20 cellular contexts compared by ENCODE assay signal in genomic region chr16:14602443-14602963, GRCh38. TPM values are rescaled to one million over a fixed set of nuclear protein-coding genes. Genes with fewer than 3 reads are reported as not detected.
DNase-seq lines count a peak whose midpoint lies in the region; ATAC-seq, FAIRE-seq and TF ChIP-seq lines count a peak whose summit lies in the region.
"Had no signal": no experiment of that assay in that cellular context is flagged by ENCODE, and none has a peak within 500 bp of the region (broad histone marks: within the 10 kb centered on the region; RNA-seq: fewer than 3 reads in every experiment).

No MANE protein-coding gene starts in this region.

- no peak overlapping the region for H2AFZ ChIP-seq in H9 (ENCODE audit: low read length)

- H4K8ac ChIP-seq in H9 (replicated peaks; ENCODE audit: insufficient read length, low read depth, low read length): no peak overlapping the region

- H3K14ac ChIP-seq in H9 (ENCODE audit: insufficient read depth, low read length): no peak overlapping the region; the same call in 1 of the 2 replicates

- H3K79me2 ChIP-seq in H9 (ENCODE audit: insufficient read depth, low read length): no peaks in the 10 kb centered on the region

- H3K27ac Mint-ChIP-seq in activated T-cell treated with anti-CD3 and anti-CD28 coated beads, Interleukin-2, amount 50 U/mL, for 24 hours: peak overlapping the region; percentile 38
- H3K27ac Mint-ChIP-seq in activated T-cell treated with anti-CD3 and anti-CD28 coated beads, Interleukin-2, amount 50 U/mL, for 72 hours: no peak overlapping the region
- H3K27ac Mint-ChIP-seq in H9 (peak overlapping the region in 2 of 3 experiments; percentile 5 to 44; a peak in 3 of 7 replicates), immature natural killer cell (peak overlapping the region in 4 of 6 donors; percentile 21 to 59 (median 36))
- H3K27ac Mint-ChIP-seq in stimulated activated memory B cell treated with anti-CD40 and anti-IgM and Interleukin-4, amounts not matched to agents 10 μg/mL and 1 μg/mL and 100 μg/mL, for 72 hours: peak overlapping the region; percentile 11
- no peak overlapping the region for H3K27ac Mint-ChIP-seq in activated CD4-positive, alpha-beta memory T cell treated with anti-CD3 and anti-CD28 coated beads for 36 hours
- H3K27ac Mint-ChIP-seq: HFFc6 had no signal

- H3K27ac ChIP-seq in H9 (ENCODE audit: insufficient read length, low read depth, low read length): no peak overlapping the region
- H3K27ac ChIP-seq: SJCRH30 had no signal

- H3K9me3 Mint-ChIP-seq in activated T-cell treated with anti-CD3 and anti-CD28 coated beads, Interleukin-2, amount 50 U/mL, for 24 hours: no peaks in the 10 kb centered on the region
- no peaks in the 10 kb centered on the region for H3K9me3 Mint-ChIP-seq in activated T-cell treated with anti-CD3 and anti-CD28 coated beads, Interleukin-2, amount 50 U/mL, for 72 hours
- H3K9me3 Mint-ChIP-seq in H9 (no peaks in the 10 kb centered on the region), immature natural killer cell (no peaks in the 10 kb centered on the region)
- H3K9me3 Mint-ChIP-seq in stimulated activated memory B cell treated with anti-CD40 and anti-IgM and Interleukin-4, amounts not matched to agents 10 μg/mL and 1 μg/mL and 100 μg/mL, for 72 hours: no peaks in the 10 kb centered on the region
- no peaks in the 10 kb centered on the region for H3K9me3 Mint-ChIP-seq in activated CD4-positive, alpha-beta memory T cell treated with anti-CD3 and anti-CD28 coated beads for 36 hours
- H3K9me3 Mint-ChIP-seq: CD4-positive, CD25-positive, alpha-beta regulatory T cell; HFFc6 had no signal

- H3K23ac ChIP-seq in H9 (ENCODE audit: insufficient read length, low read depth, low read length): no peak overlapping the region

- no peaks in the 10 kb centered on the region for H3K27me3 Mint-ChIP-seq in activated T-cell treated with anti-CD3 and anti-CD28 coated beads, Interleukin-2, amount 50 U/mL, for 24 hours
- H3K27me3 Mint-ChIP-seq in activated T-cell treated with anti-CD3 and anti-CD28 coated beads, Interleukin-2, amount 50 U/mL, for 72 hours (ENCODE audit: low read depth): no peaks in the 10 kb centered on the region
- H3K27me3 Mint-ChIP-seq in H9 (ENCODE audit: low read depth) (no peaks in the 10 kb centered on the region), immature natural killer cell (ENCODE audit: low read depth in 3 of 3) (no peaks in the 10 kb centered on the region)
- H3K27me3 Mint-ChIP-seq in stimulated activated memory B cell treated with anti-CD40 and anti-IgM and Interleukin-4, amounts not matched to agents 10 μg/mL and 1 μg/mL and 100 μg/mL, for 72 hours: no peaks in the 10 kb centered on the region
- no peaks in the 10 kb centered on the region for H3K27me3 Mint-ChIP-seq in activated CD4-positive, alpha-beta memory T cell treated with anti-CD3 and anti-CD28 coated beads for 36 hours
- H3K27me3 Mint-ChIP-seq: CD4-positive, CD25-positive, alpha-beta regulatory T cell had no signal

- no peaks in the 10 kb centered on the region for H3K4me1 ChIP-seq in H9 (ENCODE audit: insufficient read depth, low read length)
- H3K4me1 ChIP-seq: SJCRH30 had no signal

- H2AK5ac ChIP-seq in H9 (ENCODE audit: insufficient read length, low read length): no peak overlapping the region

- no peak for FAIRE-seq in GM19239 (lab: Jason Lieb, UNC)
- FAIRE-seq: A204.1, GM12878, K562, RCC 7860 had no signal

- H2BK120ac ChIP-seq in H9 (ENCODE audit: low read depth, low read length, poor library complexity, severe bottlenecking): no peak overlapping the region

- no peak overlapping the region for H3K56ac ChIP-seq in H9 (ENCODE audit: insufficient read length, low read depth, low read length)

- intact Hi-C loops in activated CD4-positive, alpha-beta memory T cell treated with anti-CD3 and anti-CD28 coated beads for 36 hours (cut with micrococcal nuclease): loop anchor here (10.0 kb wide), 1 partner anchor 58 kb away; no protein-coding TSS in a partner anchor

- no peak overlapping the region for H4K5ac ChIP-seq in H9 (ENCODE audit: insufficient read length, low read depth, low read length)

- no peak overlapping the region for H3K4ac ChIP-seq in H9 (ENCODE audit: low read depth, low read length)

- no peaks in the 10 kb centered on the region for H4K20me1 ChIP-seq in H9 (ENCODE audit: control insufficient read depth, insufficient read depth, insufficient read length)

- ATAC-seq in activated T-cell treated with anti-CD3 and anti-CD28 coated beads, Interleukin-2, amount 50 U/mL, for 72 hours (replicated peaks in 1 of 2): no peak
- ATAC-seq in stimulated activated memory B cell treated with anti-CD40 and anti-IgM and Interleukin-4, amounts not matched to agents 10 μg/mL and 1 μg/mL and 100 μg/mL, for 72 hours: no peak
- ATAC-seq: GM12878, K562 had no signal

- H3K27me3 ChIP-seq in H9 (ENCODE audit: insufficient read depth, low read length): no peaks in the 10 kb centered on the region
- H3K27me3 ChIP-seq: SJCRH30 had no signal

- H3K23me2 ChIP-seq in H9 (ENCODE audit: insufficient read length, low read depth, low read length, poor library complexity, severe bottlenecking): no peaks in the 10 kb centered on the region

- H4K91ac ChIP-seq in H9 (ENCODE audit: insufficient read length, low read depth, low read length): no peak overlapping the region

- H3K9me3 ChIP-seq in H9 (ENCODE audit: control insufficient read depth, low read depth, low read length): no peaks in the 10 kb centered on the region
- H3K9me3 ChIP-seq: SJCRH30 had no signal

- no peak overlapping the region for H3K4me2 ChIP-seq in H9 (ENCODE audit: insufficient read depth, insufficient read length, low read length)

- no peak for DNase-seq in activated T-cell treated with anti-CD3 and anti-CD28 coated beads, Interleukin-2, amount 50 U/mL, for 24 hours
- DNase-seq in activated T-cell treated with anti-CD3 and anti-CD28 coated beads, Interleukin-2, amount 50 U/mL, for 72 hours: no peak
- DNase-seq in H9 (no peak), immature natural killer cell (no peak), GM19239 (ENCODE audit: insufficient read length, low spot score) (no peak)
- DNase-seq in activated CD4-positive, alpha-beta memory T cell treated with anti-CD3 and anti-CD28 coated beads for 36 hours: no peak
- DNase-seq: CD4-positive, CD25-positive, alpha-beta regulatory T cell; DMS79 treated with DMSO at 0.1 percent for 48 hours; H7; HFFc6; NCI-H1092; NCI-H1436; NCI-H187 treated with DMSO at 0.1 percent for 48 hours; NCI-H2107; SJCRH30 had no signal

- H2BK15ac ChIP-seq in H9 (ENCODE audit: low read depth, low read length): no peak overlapping the region

- CTCF ChIA-PET in activated CD4-positive, alpha-beta memory T cell treated with anti-CD3 and anti-CD28 coated beads for 36 hours (lab: Charles Lee): interaction anchor here (0.8 kb wide), 1 partner anchor 57 kb away, joined by 3 read pairs; no protein-coding TSS in a partner anchor

- POLR2A ChIA-PET in activated CD4-positive, alpha-beta memory T cell treated with anti-CD3 and anti-CD28 coated beads for 36 hours (lab: Charles Lee): no interaction called here

- no peak overlapping the region for H3K4me3 Mint-ChIP-seq in activated T-cell treated with anti-CD3 and anti-CD28 coated beads, Interleukin-2, amount 50 U/mL, for 24 hours
- no peak overlapping the region for H3K4me3 Mint-ChIP-seq in activated T-cell treated with anti-CD3 and anti-CD28 coated beads, Interleukin-2, amount 50 U/mL, for 72 hours
- H3K4me3 Mint-ChIP-seq in H9: no peak overlapping the region
- H3K4me3 Mint-ChIP-seq in immature natural killer cell: no peak overlapping the region
- peak overlapping the region; percentile 1 for H3K4me3 Mint-ChIP-seq in stimulated activated memory B cell treated with anti-CD40 and anti-IgM and Interleukin-4, amounts not matched to agents 10 μg/mL and 1 μg/mL and 100 μg/mL, for 72 hours
- no peak overlapping the region for H3K4me3 Mint-ChIP-seq in activated CD4-positive, alpha-beta memory T cell treated with anti-CD3 and anti-CD28 coated beads for 36 hours
- H3K4me3 Mint-ChIP-seq: CD4-positive, CD25-positive, alpha-beta regulatory T cell; HFFc6 had no signal

- no peak overlapping the region for H2BK5ac ChIP-seq in H9 (ENCODE audit: insufficient read length, low read length)

- WGBS in H9 (ENCODE audit: extremely low coverage, insufficient read length, low lambda C conversion rate): no CpG with 5 or more reads among the region's 6 CpGs

- no peak overlapping the region for H2BK12ac ChIP-seq in H9 (ENCODE audit: insufficient read length, low read depth, low read length)

- no peak overlapping the region for H3K18ac ChIP-seq in H9 (ENCODE audit: insufficient read length, low read depth, low read length)

- no peak for TF ChIP-seq CTCF in H9 (conservative IDR thresholded peaks at IDR 0.05)

- H3K4me1 Mint-ChIP-seq in activated T-cell treated with anti-CD3 and anti-CD28 coated beads, Interleukin-2, amount 50 U/mL, for 24 hours (ENCODE audit: low read depth): no peaks in the 10 kb centered on the region
- no peaks in the 10 kb centered on the region for H3K4me1 Mint-ChIP-seq in activated T-cell treated with anti-CD3 and anti-CD28 coated beads, Interleukin-2, amount 50 U/mL, for 72 hours (ENCODE audit: low read depth)
- H3K4me1 Mint-ChIP-seq in H9 (no peaks in the 10 kb centered on the region), immature natural killer cell (no peaks in the 10 kb centered on the region)
- peaks cover 44% of the 10 kb centered on the region for H3K4me1 Mint-ChIP-seq in stimulated activated memory B cell treated with anti-CD40 and anti-IgM and Interleukin-4, amounts not matched to agents 10 μg/mL and 1 μg/mL and 100 μg/mL, for 72 hours
- no peaks in the 10 kb centered on the region for H3K4me1 Mint-ChIP-seq in activated CD4-positive, alpha-beta memory T cell treated with anti-CD3 and anti-CD28 coated beads for 36 hours (ENCODE audit: low read depth)

- H3K79me1 ChIP-seq in H9 (ENCODE audit: insufficient read depth, low read depth, low read length, poor library complexity, severe bottlenecking): no peaks in the 10 kb centered on the region

- H3T11ph ChIP-seq in H9 (ENCODE audit: low read length): no peak overlapping the region

- no peak overlapping the region for H2BK20ac ChIP-seq in H9 (ENCODE audit: low read depth, low read length, poor library complexity, severe bottlenecking)

- no peak overlapping the region for H3K9ac ChIP-seq in H9 (ENCODE audit: extremely low read depth, insufficient read length, low read length)

- H3K36me3 Mint-ChIP-seq in activated T-cell treated with anti-CD3 and anti-CD28 coated beads, Interleukin-2, amount 50 U/mL, for 24 hours (ENCODE audit: low read depth): peaks cover 92% of the 10 kb centered on the region
- H3K36me3 Mint-ChIP-seq in activated T-cell treated with anti-CD3 and anti-CD28 coated beads, Interleukin-2, amount 50 U/mL, for 72 hours (ENCODE audit: insufficient read depth in 2 of 2): peaks cover 8 to 44% of the 10 kb centered on the region in 2 donors
- peaks cover 21 to 90% (median 69%) of the 10 kb centered on the region in 3 experiments; a peak in 6 of 7 replicates for H3K36me3 Mint-ChIP-seq in H9 (ENCODE audit: insufficient read depth in 1 of 3, low read depth in 3 of 3)
- peaks cover 42 to 52% (median 47%) of the 10 kb centered on the region in 3 donors for H3K36me3 Mint-ChIP-seq in immature natural killer cell
- H3K36me3 Mint-ChIP-seq in stimulated activated memory B cell treated with anti-CD40 and anti-IgM and Interleukin-4, amounts not matched to agents 10 μg/mL and 1 μg/mL and 100 μg/mL, for 72 hours: peaks cover 76% of the 10 kb centered on the region
- H3K36me3 Mint-ChIP-seq in activated CD4-positive, alpha-beta memory T cell treated with anti-CD3 and anti-CD28 coated beads for 36 hours: peaks cover 55% of the 10 kb centered on the region

RNA-seq across cellular contexts. Expression of gene PARN, which starts 27.6 kb away (rescaled TPM):
- total RNA-seq in activated T-cell treated with anti-CD3 and anti-CD28 coated beads, Interleukin-2, amount 50 U/mL, for 72 hours: 10 to 100 TPM; 56.1 to 68.9 TPM
- total RNA-seq in H9 (2021): 56.2 and 57.1 TPM in 2 replicates
- polyA plus RNA-seq in immature natural killer cell: 10 to 100 TPM; 36.3 to 60.4 (median 52.9) TPM
- total RNA-seq in activated CD4-positive, alpha-beta memory T cell treated with anti-CD3 and anti-CD28 coated beads for 36 hours: 10 to 100 TPM; 43.4 to 44.2 TPM

RNA-seq across cellular contexts. Expression of gene BFAR, which starts 30.2 kb away (rescaled TPM):
- total RNA-seq in activated T-cell treated with anti-CD3 and anti-CD28 coated beads, Interleukin-2, amount 50 U/mL, for 72 hours: 10 to 100 TPM; 67.3 to 79.7 TPM
- total RNA-seq in H9 (2021): 90.9 and 91.7 TPM in 2 replicates
- polyA plus RNA-seq in immature natural killer cell: 10 to 100 TPM; 33.7 to 48.0 (median 44.2) TPM
- total RNA-seq in activated CD4-positive, alpha-beta memory T cell treated with anti-CD3 and anti-CD28 coated beads for 36 hours: 10 to 100 TPM; 46.5 to 51.4 TPM

Comparison
In these comparisons a context has a peak if more than half of its experiments do, and no peak if none do; other contexts are left out.
1. H3K27ac Mint-ChIP-seq: peak in activated T-cell treated with anti-CD3 and anti-CD28 coated beads, Interleukin-2, amount 50 U/mL, for 24 hours (single experiment), H9 (2 of 3), immature natural killer cell (4 of 6) and stimulated activated memory B cell treated with anti-CD40 and anti-IgM and Interleukin-4, amounts not matched to agents 10 μg/mL and 1 μg/mL and 100 μg/mL, for 72 hours (single experiment); none in activated T-cell treated with anti-CD3 and anti-CD28 coated beads, Interleukin-2, amount 50 U/mL, for 72 hours (single experiment) and activated CD4-positive, alpha-beta memory T cell treated with anti-CD3 and anti-CD28 coated beads for 36 hours (single experiment).